In genomic region chr12:113912761-113913295, GRCh38 we compare ENCODE assay signal across 9 cellular contexts. TPM values are rescaled to one million over a fixed set of nuclear protein-coding genes. Genes with fewer than 3 reads are reported as not detected.
DNase-seq lines count a peak whose midpoint lies in the region; ATAC-seq and TF ChIP-seq lines count a peak whose summit lies in the region.
"Had no signal": no experiment of that assay in that cellular context is flagged by ENCODE, and none has a peak within 500 bp of the region (broad histone marks: within the 10 kb centered on the region; RNA-seq: fewer than 3 reads in every experiment).

No MANE protein-coding gene starts in this region.

- CTCF ChIA-PET in OCI-LY7 (lab: Charles Lee; ENCODE audit: unreplicated experiment): interaction anchor here (0.6 kb wide), 1 partner anchor 467 kb away, joined by 3 read pairs; no protein-coding TSS in a partner anchor

- H3K23ac ChIP-seq in neuronal stem cell (ENCODE audit: low read depth, low read length, poor library complexity): no peak overlapping the region

- DNase-seq in Daoy (ENCODE audit: low read depth) (peak; percentile 68), OCI-LY7 (ENCODE audit: low spot score) (peak; percentile 64), fibroblast of the aortic adventitia (ENCODE audit: low read depth) (peak; percentile 80), neuronal stem cell (ENCODE audit: low spot score) (peak; percentile 89), tibial artery (peak in 1 of 2 donors; percentile 36)
- DNase-seq in activated T-cell treated with anti-CD3 and anti-CD28 coated beads, Interleukin-2, amount 50 U/mL, for 48 hours: peak; percentile 69 to 70

- H4K91ac ChIP-seq in neuronal stem cell (ENCODE audit: low read depth, low read length, poor library complexity): no peak overlapping the region

- H4K20me1 ChIP-seq in OCI-LY7 (ENCODE audit: insufficient read depth, low read length): no peaks in the 10 kb centered on the region

- H3K4me3 ChIP-seq in HUES48 (ENCODE audit: low read depth, low read length) (no peak overlapping the region), OCI-LY7 (ENCODE audit: low read depth, low read length, poor library complexity, severe bottlenecking) (no peak overlapping the region), fibroblast of the aortic adventitia (ENCODE audit: low read depth, low read length) (no peak overlapping the region), neuronal stem cell (ENCODE audit: low read length in 2 of 2) (no peak overlapping the region), tibial artery (no peak overlapping the region)

- H3K27me3 ChIP-seq in HUES48 (ENCODE audit: control insufficient read depth, insufficient read depth, low read length): no peaks in the 10 kb centered on the region
- H3K27me3 ChIP-seq in neuronal stem cell (ENCODE audit: control insufficient read depth in 3 of 3, insufficient read depth in 3 of 3, low read depth in 1 of 3, low read length in 3 of 3): no peaks in the 10 kb centered on the region
- no peaks in the 10 kb centered on the region for H3K27me3 ChIP-seq in tibial artery

- no peak overlapping the region for H4K8ac ChIP-seq in neuronal stem cell (ENCODE audit: low read depth, low read length)

- no peak overlapping the region for H2AK5ac ChIP-seq in neuronal stem cell (ENCODE audit: low read depth, low read length)

- no peak overlapping the region for H3K14ac ChIP-seq in neuronal stem cell (ENCODE audit: low read length)

- no CpG with 5 or more reads among the region's 12 CpGs for WGBS in neuronal stem cell (ENCODE audit: extremely low coverage in 2 of 2, insufficient read length in 2 of 2, insufficient replicate concordance in 1 of 2), 2 donors

- BruUV-seq in OCI-LY7 (replicated peaks; lab: Mats Ljungman, UMichigan): no TSS peak

- H3K4me2 ChIP-seq in OCI-LY7 (ENCODE audit: low read length) (no peak overlapping the region), neuronal stem cell (ENCODE audit: insufficient read depth, low read length, poor library complexity, severe bottlenecking) (no peak overlapping the region)

- H3K18ac ChIP-seq in neuronal stem cell (ENCODE audit: low read length): no peak overlapping the region

- H3K36me3 ChIP-seq in HUES48 (ENCODE audit: control insufficient read depth, insufficient read depth, low read length) (peaks cover 84% of the 10 kb centered on the region), OCI-LY7 (ENCODE audit: insufficient read depth, low read length) (peaks cover 20% of the 10 kb centered on the region), neuronal stem cell (replicated peaks in 1 of 2; ENCODE audit: control insufficient read depth in 2 of 2, insufficient read depth in 2 of 2, low read length in 2 of 2) (peaks cover 2 to 26% of the 10 kb centered on the region in 2 donors), tibial artery (peaks cover 39 to 83% (median 81%) of the 10 kb centered on the region in 3 donors)

- ATAC-seq in GM18868 (IDR thresholded peaks at IDR 0.05; ENCODE audit: unreplicated experiment): no peak
- ATAC-seq: activated naive CD4-positive, alpha-beta T cell treated with anti-CD3 and anti-CD28 coated beads, Interleukin-2, amount 50 U/mL, for 72 hours had no signal

- no peak overlapping the region for H2BK120ac ChIP-seq in neuronal stem cell (ENCODE audit: low read depth, low read length)

- H2AFZ ChIP-seq in OCI-LY7 (ENCODE audit: low read length) (no peak overlapping the region), neuronal stem cell (ENCODE audit: low read length) (no peak overlapping the region)

- H3K27ac ChIP-seq in HUES48 (ENCODE audit: low read depth, low read length) (peak overlapping the region; percentile 42), OCI-LY7 (ENCODE audit: low read depth, low read length, poor library complexity, severe bottlenecking) (no peak overlapping the region), neuronal stem cell (replicated peaks; ENCODE audit: low read length) (no peak overlapping the region), tibial artery (no peak overlapping the region)

- H3K9ac ChIP-seq in HUES48 (ENCODE audit: low read depth, low read length) (no peak overlapping the region), neuronal stem cell (ENCODE audit: low read depth, low read length, poor library complexity) (no peak overlapping the region)

- H2BK12ac ChIP-seq in neuronal stem cell (ENCODE audit: low read length): no peak overlapping the region

- no peaks in the 10 kb centered on the region for H3K79me2 ChIP-seq in OCI-LY7 (ENCODE audit: insufficient read depth, low read depth, low read length)

- TF ChIP-seq CTCF in OCI-LY7 (conservative IDR thresholded peaks at IDR 0.05; ENCODE audit: low read length) (peak; percentile 96), fibroblast of the aortic adventitia (IDR thresholded peaks at IDR 0.05; ENCODE audit: insufficient read depth, low read length) (peak; percentile 97), tibial artery (IDR thresholded peaks at IDR 0.05) (peak; percentile 71 to 74)

- no peaks in the 10 kb centered on the region for H3K9me2 ChIP-seq in OCI-LY7 (ENCODE audit: insufficient read depth, low read length)

- no peak overlapping the region for H2BK5ac ChIP-seq in neuronal stem cell (ENCODE audit: low read length)

- H3K9me3 ChIP-seq in HUES48 (ENCODE audit: control insufficient read depth, insufficient read depth, low read length) (no peaks in the 10 kb centered on the region), OCI-LY7 (ENCODE audit: low read length) (no peaks in the 10 kb centered on the region), neuronal stem cell (replicated peaks in 1 of 2; ENCODE audit: control insufficient read depth in 2 of 2, insufficient read depth in 1 of 2, low read depth in 1 of 2, low read length in 2 of 2) (no peaks in the 10 kb centered on the region), tibial artery (no peaks in the 10 kb centered on the region)

- H2BK15ac ChIP-seq in neuronal stem cell (ENCODE audit: low read length): no peak overlapping the region

- no peaks in the 10 kb centered on the region for H3K79me1 ChIP-seq in neuronal stem cell (ENCODE audit: low read depth, low read length)

- H3K4me1 ChIP-seq in HUES48 (ENCODE audit: control insufficient read depth, insufficient read depth, low read length) (peaks cover 9% of the 10 kb centered on the region), OCI-LY7 (ENCODE audit: insufficient read depth, low read length, poor library complexity, severe bottlenecking) (peaks cover 17% of the 10 kb centered on the region), neuronal stem cell (ENCODE audit: control insufficient read depth in 2 of 2, insufficient read depth in 1 of 2, low read depth in 1 of 2, low read length in 2 of 2) (peaks cover 0 to 4% of the 10 kb centered on the region in 2 donors), tibial artery (no peaks in the 10 kb centered on the region)

- intact Hi-C loops in OCI-LY7 (cut with micrococcal nuclease; ENCODE audit: unreplicated experiment): loop anchor here (2.0 to 5.0 kb wide), 2 partner anchors 451 to 474 kb away; no protein-coding TSS in a partner anchor
- intact Hi-C loops in tibial artery (cut with DNase I; ENCODE audit: low total_unique reads): loop anchor here (5.0 kb wide), 1 partner anchor 446 kb away; no protein-coding TSS in a partner anchor

- POLR2A ChIA-PET in OCI-LY7 (lab: Charles Lee): no interaction called here

- no peak overlapping the region for H3K4ac ChIP-seq in neuronal stem cell (ENCODE audit: low read length)

RNA-seq across cellular contexts. Expression of gene RBM19, which starts 53.3 kb away (rescaled TPM):
- 18.6 and 26.3 TPM in 2 replicates for total RNA-seq in Daoy (2014; rRNA removed; shearing (Covaris generic))
- 30.8 and 37.8 TPM in 2 replicates for total RNA-seq in OCI-LY7 (2014; rRNA removed; shearing (Covaris generic))
- 37.7 and 46.2 TPM in 2 replicates for total RNA-seq in OCI-LY7 (2022)
- 17.1 and 22.6 TPM in 2 replicates for total RNA-seq in fibroblast of the aortic adventitia (ENCODE audit: low replicate concordance)
- 11.9 TPM for polyA plus RNA-seq in neuronal stem cell (2013, experiment 1 of 2)
- 11.5 TPM for polyA plus RNA-seq in neuronal stem cell (2013, experiment 2 of 2)
